ENCODE assay signal across 1 cellular context in the genomic region with DNA sequence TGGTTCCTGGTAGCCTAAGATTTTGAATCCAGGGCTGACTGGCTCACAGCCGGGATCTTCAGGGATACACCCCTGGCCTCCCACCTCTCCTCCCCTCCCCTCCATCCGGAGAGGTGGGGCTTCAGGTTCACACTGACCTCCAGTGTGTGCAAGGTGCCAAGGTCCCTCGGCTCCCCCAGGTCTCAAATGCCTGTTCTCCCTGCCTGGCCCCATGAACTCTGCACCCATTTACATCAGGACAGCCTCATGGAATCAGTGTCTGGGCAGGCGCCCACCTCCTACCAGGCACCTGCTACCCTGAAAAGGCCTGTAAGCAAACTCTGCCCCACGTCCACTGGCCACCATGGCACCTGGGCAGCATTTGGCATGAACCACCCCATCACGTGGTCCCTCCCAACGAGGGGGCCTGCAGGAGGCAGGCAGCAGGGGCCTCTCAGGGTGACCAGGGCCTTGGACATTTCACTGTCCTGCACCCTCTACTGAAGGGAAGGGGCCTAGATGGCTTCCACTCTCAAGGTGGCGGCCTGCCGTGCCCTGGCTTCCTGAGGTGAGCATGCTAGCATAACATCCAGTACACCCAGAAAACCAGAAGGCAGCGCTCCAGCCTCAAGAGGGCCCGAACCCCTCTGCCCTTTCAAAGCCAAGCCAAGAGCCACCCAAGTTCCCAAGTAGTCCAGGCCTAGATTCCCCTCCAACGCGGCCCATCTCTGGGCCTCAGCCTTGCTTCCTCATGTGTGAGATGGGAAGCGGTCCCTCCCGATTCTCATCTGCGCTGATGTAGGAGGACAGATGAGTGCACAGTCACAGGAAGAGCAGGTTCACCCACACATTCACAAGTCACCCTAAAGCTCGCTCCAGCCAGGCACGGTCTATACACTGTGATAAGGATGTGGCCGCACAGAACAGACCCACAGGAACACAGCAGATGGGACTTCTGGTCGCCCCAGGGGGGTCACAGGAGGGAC.
TF ChIP-seq lines count a peak whose summit lies in the region.

No MANE protein-coding gene starts in this region.

TF ChIP-seq in H1, 55 proteins besides CTCF, POLR2A, EP300 and RAD21:
- TF ChIP-seq POU5F1 (IDR thresholded peaks at IDR 0.05; ENCODE audit: low read depth, low read length), result no peak
- no peak for TF ChIP-seq CEBPB (IDR thresholded peaks at IDR 0.05; ENCODE audit: low read depth, low read length)
- no peak for TF ChIP-seq PHF8 (conservative IDR thresholded peaks at IDR 0.05; ENCODE audit: low read depth, low read length)
- TF ChIP-seq, protein P1, sequence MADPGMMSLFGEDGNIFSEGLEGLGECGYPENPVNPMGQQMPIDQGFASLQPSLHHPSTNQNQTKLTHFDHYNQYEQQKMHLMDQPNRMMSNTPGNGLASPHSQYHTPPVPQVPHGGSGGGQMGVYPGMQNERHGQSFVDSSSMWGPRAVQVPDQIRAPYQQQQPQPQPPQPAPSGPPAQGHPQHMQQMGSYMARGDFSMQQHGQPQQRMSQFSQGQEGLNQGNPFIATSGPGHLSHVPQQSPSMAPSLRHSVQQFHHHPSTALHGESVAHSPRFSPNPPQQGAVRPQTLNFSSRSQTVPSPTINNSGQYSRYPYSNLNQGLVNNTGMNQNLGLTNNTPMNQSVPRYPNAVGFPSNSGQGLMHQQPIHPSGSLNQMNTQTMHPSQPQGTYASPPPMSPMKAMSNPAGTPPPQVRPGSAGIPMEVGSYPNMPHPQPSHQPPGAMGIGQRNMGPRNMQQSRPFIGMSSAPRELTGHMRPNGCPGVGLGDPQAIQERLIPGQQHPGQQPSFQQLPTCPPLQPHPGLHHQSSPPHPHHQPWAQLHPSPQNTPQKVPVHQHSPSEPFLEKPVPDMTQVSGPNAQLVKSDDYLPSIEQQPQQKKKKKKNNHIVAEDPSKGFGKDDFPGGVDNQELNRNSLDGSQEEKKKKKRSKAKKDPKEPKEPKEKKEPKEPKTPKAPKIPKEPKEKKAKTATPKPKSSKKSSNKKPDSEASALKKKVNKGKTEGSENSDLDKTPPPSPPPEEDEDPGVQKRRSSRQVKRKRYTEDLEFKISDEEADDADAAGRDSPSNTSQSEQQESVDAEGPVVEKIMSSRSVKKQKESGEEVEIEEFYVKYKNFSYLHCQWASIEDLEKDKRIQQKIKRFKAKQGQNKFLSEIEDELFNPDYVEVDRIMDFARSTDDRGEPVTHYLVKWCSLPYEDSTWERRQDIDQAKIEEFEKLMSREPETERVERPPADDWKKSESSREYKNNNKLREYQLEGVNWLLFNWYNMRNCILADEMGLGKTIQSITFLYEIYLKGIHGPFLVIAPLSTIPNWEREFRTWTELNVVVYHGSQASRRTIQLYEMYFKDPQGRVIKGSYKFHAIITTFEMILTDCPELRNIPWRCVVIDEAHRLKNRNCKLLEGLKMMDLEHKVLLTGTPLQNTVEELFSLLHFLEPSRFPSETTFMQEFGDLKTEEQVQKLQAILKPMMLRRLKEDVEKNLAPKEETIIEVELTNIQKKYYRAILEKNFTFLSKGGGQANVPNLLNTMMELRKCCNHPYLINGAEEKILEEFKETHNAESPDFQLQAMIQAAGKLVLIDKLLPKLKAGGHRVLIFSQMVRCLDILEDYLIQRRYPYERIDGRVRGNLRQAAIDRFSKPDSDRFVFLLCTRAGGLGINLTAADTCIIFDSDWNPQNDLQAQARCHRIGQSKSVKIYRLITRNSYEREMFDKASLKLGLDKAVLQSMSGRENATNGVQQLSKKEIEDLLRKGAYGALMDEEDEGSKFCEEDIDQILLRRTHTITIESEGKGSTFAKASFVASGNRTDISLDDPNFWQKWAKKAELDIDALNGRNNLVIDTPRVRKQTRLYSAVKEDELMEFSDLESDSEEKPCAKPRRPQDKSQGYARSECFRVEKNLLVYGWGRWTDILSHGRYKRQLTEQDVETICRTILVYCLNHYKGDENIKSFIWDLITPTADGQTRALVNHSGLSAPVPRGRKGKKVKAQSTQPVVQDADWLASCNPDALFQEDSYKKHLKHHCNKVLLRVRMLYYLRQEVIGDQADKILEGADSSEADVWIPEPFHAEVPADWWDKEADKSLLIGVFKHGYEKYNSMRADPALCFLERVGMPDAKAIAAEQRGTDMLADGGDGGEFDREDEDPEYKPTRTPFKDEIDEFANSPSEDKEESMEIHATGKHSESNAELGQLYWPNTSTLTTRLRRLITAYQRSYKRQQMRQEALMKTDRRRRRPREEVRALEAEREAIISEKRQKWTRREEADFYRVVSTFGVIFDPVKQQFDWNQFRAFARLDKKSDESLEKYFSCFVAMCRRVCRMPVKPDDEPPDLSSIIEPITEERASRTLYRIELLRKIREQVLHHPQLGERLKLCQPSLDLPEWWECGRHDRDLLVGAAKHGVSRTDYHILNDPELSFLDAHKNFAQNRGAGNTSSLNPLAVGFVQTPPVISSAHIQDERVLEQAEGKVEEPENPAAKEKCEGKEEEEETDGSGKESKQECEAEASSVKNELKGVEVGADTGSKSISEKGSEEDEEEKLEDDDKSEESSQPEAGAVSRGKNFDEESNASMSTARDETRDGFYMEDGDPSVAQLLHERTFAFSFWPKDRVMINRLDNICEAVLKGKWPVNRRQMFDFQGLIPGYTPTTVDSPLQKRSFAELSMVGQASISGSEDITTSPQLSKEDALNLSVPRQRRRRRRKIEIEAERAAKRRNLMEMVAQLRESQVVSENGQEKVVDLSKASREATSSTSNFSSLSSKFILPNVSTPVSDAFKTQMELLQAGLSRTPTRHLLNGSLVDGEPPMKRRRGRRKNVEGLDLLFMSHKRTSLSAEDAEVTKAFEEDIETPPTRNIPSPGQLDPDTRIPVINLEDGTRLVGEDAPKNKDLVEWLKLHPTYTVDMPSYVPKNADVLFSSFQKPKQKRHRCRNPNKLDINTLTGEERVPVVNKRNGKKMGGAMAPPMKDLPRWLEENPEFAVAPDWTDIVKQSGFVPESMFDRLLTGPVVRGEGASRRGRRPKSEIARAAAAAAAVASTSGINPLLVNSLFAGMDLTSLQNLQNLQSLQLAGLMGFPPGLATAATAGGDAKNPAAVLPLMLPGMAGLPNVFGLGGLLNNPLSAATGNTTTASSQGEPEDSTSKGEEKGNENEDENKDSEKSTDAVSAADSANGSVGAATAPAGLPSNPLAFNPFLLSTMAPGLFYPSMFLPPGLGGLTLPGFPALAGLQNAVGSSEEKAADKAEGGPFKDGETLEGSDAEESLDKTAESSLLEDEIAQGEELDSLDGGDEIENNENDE (IDR thresholded peaks at IDR 0.05; ENCODE audit: insufficient replicate concordance, low read length), result no peak
- no peak for TF ChIP-seq HDAC2 (IDR thresholded peaks at IDR 0.05; ENCODE audit: borderline replicate concordance in 1 of 2, low read depth in 2 of 2, low read length in 2 of 2)
- no peak for TF ChIP-seq RNF2 (IDR thresholded peaks at IDR 0.05; ENCODE audit: borderline replicate concordance, low read depth, low read length, missing control alignments, poor library complexity, severe bottlenecking)
- TF ChIP-seq CHD1 (IDR thresholded peaks at IDR 0.05; ENCODE audit: low read depth, low read length), result no peak
